In the genomic region with DNA sequence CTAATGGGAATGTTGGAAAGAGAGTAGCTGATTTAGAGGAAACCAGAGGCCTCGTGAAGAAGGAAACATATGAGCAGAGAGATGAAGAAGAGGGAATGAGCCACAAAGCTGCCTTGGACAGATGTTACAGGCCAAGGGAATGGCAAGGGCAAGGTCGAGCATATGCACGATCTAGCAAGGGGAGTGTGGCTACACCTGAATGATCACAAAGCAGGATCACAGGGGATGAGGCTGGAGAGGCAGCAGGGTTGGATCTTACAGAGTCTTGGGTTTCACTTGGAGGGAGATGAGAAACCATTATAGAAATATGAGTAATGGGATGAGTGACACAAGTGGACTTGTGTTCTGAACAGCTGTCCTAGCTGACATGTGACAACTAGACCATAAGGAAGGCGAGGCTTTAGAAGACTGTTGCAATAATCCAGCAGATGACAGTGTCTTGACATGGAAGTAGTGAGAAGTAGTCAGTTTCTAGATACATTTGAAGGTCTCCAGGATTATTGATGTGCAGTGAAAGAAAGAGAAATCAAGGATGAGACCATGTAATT, we compare ENCODE assay signal across 18 cellular contexts. TPM values are rescaled to one million over a fixed set of nuclear protein-coding genes. Genes with fewer than 3 reads are reported as not detected.
"Had no signal": no experiment of that assay in that cellular context is flagged by ENCODE, and none has a peak within 500 bp of the region (broad histone marks: within the 10 kb centered on the region; RNA-seq: fewer than 3 reads in every experiment).

No MANE protein-coding gene starts in this region.

- ATAC-seq: gastroesophageal sphincter; left colon; mucosa of descending colon; natural killer cell treated with Interleukin-12 subunit alpha and Interleukin-12 subunit beta and Interleukin-15 and Interleukin-18, amount 100 ng/mL, for 72 hours; stimulated activated naive B cell treated with anti-CD40 and anti-IgM and Interleukin-4, amounts not matched to agents 10 μg/mL and 1 μg/mL and 100 μg/mL, for 72 hours; T-cell had no signal

- DNase-seq: activated CD4-positive, CD25-positive, alpha-beta regulatory T cell treated with anti-CD3 and anti-CD28 coated beads, Interleukin-2, amount 50 U/mL, for 72 hours; activated naive CD4-positive, alpha-beta T cell treated with Interleukin-2 at 50 U/mL for 16 hours; aorta; cerebellar nuclear complex; effector CD8-positive, alpha-beta T cell; left colon; mucosa of descending colon; nucleus accumbens; posterior cingulate gyrus; stimulated activated CD4-positive, alpha-beta T cell treated with anti-CD3 and anti-CD28 coated beads, Interleukin-15, amount 100 ng/mL, for 24 hours; stimulated activated CD4-positive, alpha-beta T cell treated with anti-CD3 and anti-CD28 coated beads, Interleukin-4, amount 100 ng/mL, for 1 hour; stimulated activated naive B cell treated with anti-CD40 and anti-IgM and Interleukin-4, amounts not matched to agents 10 μg/mL and 1 μg/mL and 100 μg/mL, for 72 hours; T-cell; T-helper 9 cell had no signal

- H3K36me3 ChIP-seq: gastroesophageal sphincter, tibial nerve had no signal

- H3K4me3 ChIP-seq: gastroesophageal sphincter, mucosa of descending colon, tibial nerve had no signal

- H3K27ac ChIP-seq: gastroesophageal sphincter, tibial nerve had no signal

- H3K27me3 ChIP-seq: gastroesophageal sphincter, tibial nerve had no signal

- H3K4me1 ChIP-seq: gastroesophageal sphincter, tibial nerve had no signal

- H3K9me3 ChIP-seq: gastroesophageal sphincter, mucosa of descending colon, tibial nerve had no signal

RNA-seq across cellular contexts. Expression of a gene that starts 58.7 kb away (rescaled TPM):
- total RNA-seq: endothelial cell of umbilical vein had no signal
